In genomic region chr2:196601430-196602306, GRCh38 we compare ENCODE assay signal across 1 cellular context.
TF ChIP-seq lines count a peak whose summit lies in the region.

No MANE protein-coding gene starts in this region.

TF ChIP-seq in HEK293, 187 proteins besides CTCF, POLR2A, EP300 and RAD21 (continued from another document):
- TF ChIP-seq ZNF530 (tag by site-specific recombination; IDR thresholded peaks at IDR 0.05; ENCODE audit: low read depth) = no peak
- no peak for TF ChIP-seq ZNF146 (tag by site-specific recombination; IDR thresholded peaks at IDR 0.05)
